ENCODE assay signal across 1 cellular context in genomic region chrX:24054182-24055042, GRCh38.
TF ChIP-seq lines count a peak whose summit lies in the region.

EIF2S3 (plus strand) TSS chrX:24054956; CDS start chrX:24054969, 13 bp downstream.

TF ChIP-seq in HepG2, 621 proteins besides CTCF, POLR2A, EP300 and RAD21 (continued from another document and continues in another):
- TF ChIP-seq ZNF687 (CRISPR knock-in tag; IDR thresholded peaks at IDR 0.05) = peak; percentile 70
- 0 out of 2 replicates have a peak, but pooled peaks have one; percentile 27 for TF ChIP-seq ZSCAN31 (CRISPR knock-in tag; IDR thresholded peaks at IDR 0.05; ENCODE audit: low read depth)
- TF ChIP-seq BHLHE40 (IDR thresholded peaks at IDR 0.05; ENCODE audit: low read length) = peak; percentile 79
- TF ChIP-seq REPIN1 (CRISPR knock-in tag; IDR thresholded peaks at IDR 0.05; ENCODE audit: borderline replicate concordance, low read depth) = 0 out of 2 replicates have a peak, but pooled peaks have one; percentile 25
- TF ChIP-seq KDM2A (CRISPR knock-in tag; IDR thresholded peaks at IDR 0.05; ENCODE audit: borderline replicate concordance, low read depth) = no peak; the same call in 1 of the 2 replicates
- no peak for TF ChIP-seq ZNF275 (CRISPR knock-in tag; IDR thresholded peaks at IDR 0.05; ENCODE audit: borderline replicate concordance)
- TF ChIP-seq PCBP2 (optimal IDR thresholded peaks at IDR 0.05; ENCODE audit: low read depth, low read length, poor library complexity, severe bottlenecking) = no peak
- TF ChIP-seq MYC (CRISPR knock-in tag; IDR thresholded peaks at IDR 0.05; ENCODE audit: borderline replicate concordance) = peak; percentile 69; the same call in 1 of the 2 replicates
- TF ChIP-seq ZNF737 (CRISPR knock-in tag; IDR thresholded peaks at IDR 0.05; ENCODE audit: borderline replicate concordance) = no peak
- no peak for TF ChIP-seq ARNTL (CRISPR knock-in tag; IDR thresholded peaks at IDR 0.05)
- peak; percentile 51; the same call in 1 of the 2 replicates for TF ChIP-seq PRDM15 (CRISPR knock-in tag; IDR thresholded peaks at IDR 0.05)
- TF ChIP-seq PAWR (CRISPR knock-in tag; IDR thresholded peaks at IDR 0.05; ENCODE audit: borderline replicate concordance) = no peak
- TF ChIP-seq THYN1 (CRISPR knock-in tag; IDR thresholded peaks at IDR 0.05; ENCODE audit: borderline replicate concordance, low read depth) = no peak
- TF ChIP-seq SP1 (IDR thresholded peaks at IDR 0.05) = no peak
- 0 out of 2 replicates have a peak, but pooled peaks have one; percentile 29 for TF ChIP-seq SP1 (CRISPR knock-in tag; IDR thresholded peaks at IDR 0.05)
- no peak for TF ChIP-seq HOXA7 (CRISPR knock-in tag; IDR thresholded peaks at IDR 0.05)
- peak; percentile 57 for TF ChIP-seq DRAP1 (CRISPR knock-in tag; IDR thresholded peaks at IDR 0.05)
- TF ChIP-seq ZBTB10 (CRISPR knock-in tag; IDR thresholded peaks at IDR 0.05; ENCODE audit: borderline replicate concordance) = no peak
- no peak for TF ChIP-seq ZNF160 (CRISPR knock-in tag; IDR thresholded peaks at IDR 0.05)
- no peak for TF ChIP-seq ZMYM3 (CRISPR knock-in tag; IDR thresholded peaks at IDR 0.05)
- no peak for TF ChIP-seq MEIS1 (CRISPR knock-in tag; IDR thresholded peaks at IDR 0.05; ENCODE audit: borderline replicate concordance)
- TF ChIP-seq FOSL1 (CRISPR knock-in tag; IDR thresholded peaks at IDR 0.05; ENCODE audit: borderline replicate concordance) = no peak
- no peak for TF ChIP-seq ZNF747 (CRISPR knock-in tag; IDR thresholded peaks at IDR 0.05; ENCODE audit: borderline replicate concordance)
- TF ChIP-seq KDM1A (CRISPR knock-in tag; IDR thresholded peaks at IDR 0.05) = no peak
- no peak for TF ChIP-seq MEF2D (CRISPR knock-in tag; IDR thresholded peaks at IDR 0.05)
- TF ChIP-seq CC2D1A (CRISPR knock-in tag; IDR thresholded peaks at IDR 0.05) = no peak
- TF ChIP-seq REXO4 (CRISPR knock-in tag; IDR thresholded peaks at IDR 0.05; ENCODE audit: borderline replicate concordance) = no peak
- TF ChIP-seq CREB3 (CRISPR knock-in tag; IDR thresholded peaks at IDR 0.05) = no peak
- no peak for TF ChIP-seq ZNF75D (CRISPR knock-in tag; IDR thresholded peaks at IDR 0.05; ENCODE audit: borderline replicate concordance)
- TF ChIP-seq ZNF335 (CRISPR knock-in tag; IDR thresholded peaks at IDR 0.05) = peak; percentile 100
- TF ChIP-seq GATAD1 (CRISPR knock-in tag; IDR thresholded peaks at IDR 0.05) = peak; percentile 75
- peak; percentile 40; the same call in 1 of the 2 replicates for TF ChIP-seq TARDBP (CRISPR knock-in tag; IDR thresholded peaks at IDR 0.05)
- TF ChIP-seq ZNF569 (CRISPR knock-in tag; IDR thresholded peaks at IDR 0.05; ENCODE audit: borderline replicate concordance) = no peak
- no peak; the same call in 1 of the 2 replicates for TF ChIP-seq ZBTB33 (CRISPR knock-in tag; IDR thresholded peaks at IDR 0.05)
- TF ChIP-seq ARNT2 (CRISPR knock-in tag; IDR thresholded peaks at IDR 0.05; ENCODE audit: low read depth) = no peak
- no peak for TF ChIP-seq EHMT2 (IDR thresholded peaks at IDR 0.05; ENCODE audit: borderline replicate concordance, low read depth, low read length)
- TF ChIP-seq HMG20A (CRISPR knock-in tag; IDR thresholded peaks at IDR 0.05; ENCODE audit: borderline replicate concordance) = no peak
- no peak; the same call in 1 of the 2 replicates for TF ChIP-seq BORCS8-MEF2B (CRISPR knock-in tag; IDR thresholded peaks at IDR 0.05)
- peak; percentile 68; the same call in 1 of the 2 replicates for TF ChIP-seq GMEB1 (CRISPR knock-in tag; IDR thresholded peaks at IDR 0.05; ENCODE audit: borderline replicate concordance)
- no peak for TF ChIP-seq DNMT1 (CRISPR knock-in tag; IDR thresholded peaks at IDR 0.05)
- TF ChIP-seq ZNF572 (CRISPR knock-in tag; IDR thresholded peaks at IDR 0.05) = no peak
- TF ChIP-seq ZNF414 (CRISPR knock-in tag; IDR thresholded peaks at IDR 0.05) = peak; percentile 37; the same call in 1 of the 2 replicates
- no peak for TF ChIP-seq GPBP1L1 (CRISPR knock-in tag; IDR thresholded peaks at IDR 0.05)
